Comparison of ENCODE assay signal across 2 cellular contexts in the genomic region with DNA sequence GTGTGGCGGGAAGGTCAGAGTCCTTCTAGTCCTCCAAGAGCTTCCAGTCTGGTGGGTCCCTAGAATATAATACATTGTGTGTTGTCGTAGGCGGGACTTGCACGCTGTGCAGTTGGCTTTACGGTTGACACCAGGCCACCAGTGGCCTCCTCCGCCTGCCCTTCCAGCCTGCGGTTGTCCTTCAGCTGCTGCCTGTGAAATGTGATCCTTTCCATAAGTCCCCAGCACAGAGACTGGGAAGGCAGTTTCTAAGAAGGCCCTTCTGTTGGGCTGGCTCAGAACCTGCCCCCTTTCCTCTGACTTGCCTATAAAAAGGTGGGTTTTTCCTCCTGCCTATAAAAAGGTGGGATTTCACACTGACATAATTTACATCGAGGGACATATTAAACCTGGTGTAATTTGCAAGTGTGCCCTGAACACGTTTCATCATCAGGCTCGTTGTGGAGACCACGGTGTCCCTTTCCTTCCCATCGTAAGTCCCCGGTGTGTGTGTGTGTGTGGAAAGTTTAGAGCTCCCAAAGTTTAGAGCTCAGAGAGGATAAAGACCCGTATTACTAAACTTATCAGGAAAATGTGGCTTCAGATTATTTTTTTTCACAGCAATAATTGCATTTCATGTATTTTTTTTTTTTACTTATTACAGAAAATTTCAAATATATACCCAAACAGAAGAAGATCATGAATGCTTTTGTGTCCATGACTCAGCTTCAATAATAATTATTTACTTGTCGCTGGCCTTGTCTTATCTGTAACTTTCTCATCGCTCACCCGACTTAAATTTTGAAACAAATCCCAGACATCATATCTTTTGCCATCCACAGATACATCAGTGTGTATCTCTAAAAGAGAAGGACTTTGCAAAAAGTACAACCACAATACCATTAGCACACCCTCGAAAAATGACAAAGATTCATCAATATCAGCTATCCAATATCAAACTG.
TF ChIP-seq lines count a peak whose summit lies in the region.

No MANE protein-coding gene starts in this region.

TF ChIP-seq in IMR-90, 13 proteins besides CTCF, POLR2A, EP300 and RAD21:
- TF ChIP-seq NFE2L2 (IDR thresholded peaks at IDR 0.05; ENCODE audit: low read depth, low read length) (no peak), CEBPB (IDR thresholded peaks at IDR 0.05; ENCODE audit: low read depth, low read length) (no peak), RFX5 (IDR thresholded peaks at IDR 0.05; ENCODE audit: low read depth, low read length) (no peak), FOS (IDR thresholded peaks at IDR 0.05; ENCODE audit: low read depth, low read length) (no peak), MXI1 (IDR thresholded peaks at IDR 0.05; ENCODE audit: borderline replicate concordance, low read depth, low read length) (no peak), CHD1 (IDR thresholded peaks at IDR 0.05; ENCODE audit: low read depth, low read length) (no peak), MAZ (IDR thresholded peaks at IDR 0.05; ENCODE audit: borderline replicate concordance, low read depth, low read length) (no peak), SMC3 (IDR thresholded peaks at IDR 0.05; ENCODE audit: low read depth, low read length) (no peak), MAFK (IDR thresholded peaks at IDR 0.05; ENCODE audit: low read depth, low read length) (no peak), BHLHE40 (IDR thresholded peaks at IDR 0.05; ENCODE audit: low read depth, low read length) (no peak), RCOR1 (IDR thresholded peaks at IDR 0.05; ENCODE audit: insufficient replicate concordance, low read length) (no peak)
- TF ChIP-seq, protein P1, sequence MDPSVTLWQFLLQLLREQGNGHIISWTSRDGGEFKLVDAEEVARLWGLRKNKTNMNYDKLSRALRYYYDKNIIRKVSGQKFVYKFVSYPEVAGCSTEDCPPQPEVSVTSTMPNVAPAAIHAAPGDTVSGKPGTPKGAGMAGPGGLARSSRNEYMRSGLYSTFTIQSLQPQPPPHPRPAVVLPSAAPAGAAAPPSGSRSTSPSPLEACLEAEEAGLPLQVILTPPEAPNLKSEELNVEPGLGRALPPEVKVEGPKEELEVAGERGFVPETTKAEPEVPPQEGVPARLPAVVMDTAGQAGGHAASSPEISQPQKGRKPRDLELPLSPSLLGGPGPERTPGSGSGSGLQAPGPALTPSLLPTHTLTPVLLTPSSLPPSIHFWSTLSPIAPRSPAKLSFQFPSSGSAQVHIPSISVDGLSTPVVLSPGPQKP (IDR thresholded peaks at IDR 0.05; ENCODE audit: borderline replicate concordance, low read depth, low read length): no peak
- TF ChIP-seq, protein P2, sequence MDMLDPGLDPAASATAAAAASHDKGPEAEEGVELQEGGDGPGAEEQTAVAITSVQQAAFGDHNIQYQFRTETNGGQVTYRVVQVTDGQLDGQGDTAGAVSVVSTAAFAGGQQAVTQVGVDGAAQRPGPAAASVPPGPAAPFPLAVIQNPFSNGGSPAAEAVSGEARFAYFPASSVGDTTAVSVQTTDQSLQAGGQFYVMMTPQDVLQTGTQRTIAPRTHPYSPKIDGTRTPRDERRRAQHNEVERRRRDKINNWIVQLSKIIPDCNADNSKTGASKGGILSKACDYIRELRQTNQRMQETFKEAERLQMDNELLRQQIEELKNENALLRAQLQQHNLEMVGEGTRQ (IDR thresholded peaks at IDR 0.05; ENCODE audit: low read depth, low read length): no peak
TF ChIP-seq in IMR-90: peak in this region for 0.

TF ChIP-seq in WTC11, 78 proteins besides CTCF, POLR2A, EP300 and RAD21:
- TF ChIP-seq, protein P3, sequence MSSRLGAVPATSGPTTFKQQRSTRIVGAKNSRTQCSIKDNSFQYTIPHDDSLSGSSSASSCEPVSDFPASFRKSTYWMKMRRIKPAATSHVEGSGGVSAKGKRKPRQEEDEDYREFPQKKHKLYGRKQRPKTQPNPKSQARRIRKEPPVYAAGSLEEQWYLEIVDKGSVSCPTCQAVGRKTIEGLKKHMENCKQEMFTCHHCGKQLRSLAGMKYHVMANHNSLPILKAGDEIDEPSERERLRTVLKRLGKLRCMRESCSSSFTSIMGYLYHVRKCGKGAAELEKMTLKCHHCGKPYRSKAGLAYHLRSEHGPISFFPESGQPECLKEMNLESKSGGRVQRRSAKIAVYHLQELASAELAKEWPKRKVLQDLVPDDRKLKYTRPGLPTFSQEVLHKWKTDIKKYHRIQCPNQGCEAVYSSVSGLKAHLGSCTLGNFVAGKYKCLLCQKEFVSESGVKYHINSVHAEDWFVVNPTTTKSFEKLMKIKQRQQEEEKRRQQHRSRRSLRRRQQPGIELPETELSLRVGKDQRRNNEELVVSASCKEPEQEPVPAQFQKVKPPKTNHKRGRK (CRISPR knock-in tag; IDR thresholded peaks at IDR 0.05; ENCODE audit: borderline replicate concordance): no peak
- TF ChIP-seq GRHL2 (CRISPR knock-in tag; IDR thresholded peaks at IDR 0.05; ENCODE audit: insufficient replicate concordance, severe bottlenecking): no peak
- TF ChIP-seq, protein P4, sequence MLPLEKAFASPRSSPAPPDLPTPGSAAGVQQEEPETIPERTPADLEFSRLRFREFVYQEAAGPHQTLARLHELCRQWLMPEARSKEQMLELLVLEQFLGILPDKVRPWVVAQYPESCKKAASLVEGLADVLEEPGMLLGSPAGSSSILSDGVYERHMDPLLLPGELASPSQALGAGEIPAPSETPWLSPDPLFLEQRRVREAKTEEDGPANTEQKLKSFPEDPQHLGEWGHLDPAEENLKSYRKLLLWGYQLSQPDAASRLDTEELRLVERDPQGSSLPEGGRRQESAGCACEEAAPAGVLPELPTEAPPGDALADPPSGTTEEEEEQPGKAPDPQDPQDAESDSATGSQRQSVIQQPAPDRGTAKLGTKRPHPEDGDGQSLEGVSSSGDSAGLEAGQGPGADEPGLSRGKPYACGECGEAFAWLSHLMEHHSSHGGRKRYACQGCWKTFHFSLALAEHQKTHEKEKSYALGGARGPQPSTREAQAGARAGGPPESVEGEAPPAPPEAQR (CRISPR knock-in tag; IDR thresholded peaks at IDR 0.05): no peak
- TF ChIP-seq, protein P5, sequence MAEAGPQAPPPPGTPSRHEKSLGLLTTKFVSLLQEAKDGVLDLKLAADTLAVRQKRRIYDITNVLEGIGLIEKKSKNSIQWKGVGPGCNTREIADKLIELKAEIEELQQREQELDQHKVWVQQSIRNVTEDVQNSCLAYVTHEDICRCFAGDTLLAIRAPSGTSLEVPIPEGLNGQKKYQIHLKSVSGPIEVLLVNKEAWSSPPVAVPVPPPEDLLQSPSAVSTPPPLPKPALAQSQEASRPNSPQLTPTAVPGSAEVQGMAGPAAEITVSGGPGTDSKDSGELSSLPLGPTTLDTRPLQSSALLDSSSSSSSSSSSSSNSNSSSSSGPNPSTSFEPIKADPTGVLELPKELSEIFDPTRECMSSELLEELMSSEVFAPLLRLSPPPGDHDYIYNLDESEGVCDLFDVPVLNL (CRISPR knock-in tag; IDR thresholded peaks at IDR 0.05; ENCODE audit: borderline replicate concordance, low read depth): no peak
- TF ChIP-seq, protein P6, sequence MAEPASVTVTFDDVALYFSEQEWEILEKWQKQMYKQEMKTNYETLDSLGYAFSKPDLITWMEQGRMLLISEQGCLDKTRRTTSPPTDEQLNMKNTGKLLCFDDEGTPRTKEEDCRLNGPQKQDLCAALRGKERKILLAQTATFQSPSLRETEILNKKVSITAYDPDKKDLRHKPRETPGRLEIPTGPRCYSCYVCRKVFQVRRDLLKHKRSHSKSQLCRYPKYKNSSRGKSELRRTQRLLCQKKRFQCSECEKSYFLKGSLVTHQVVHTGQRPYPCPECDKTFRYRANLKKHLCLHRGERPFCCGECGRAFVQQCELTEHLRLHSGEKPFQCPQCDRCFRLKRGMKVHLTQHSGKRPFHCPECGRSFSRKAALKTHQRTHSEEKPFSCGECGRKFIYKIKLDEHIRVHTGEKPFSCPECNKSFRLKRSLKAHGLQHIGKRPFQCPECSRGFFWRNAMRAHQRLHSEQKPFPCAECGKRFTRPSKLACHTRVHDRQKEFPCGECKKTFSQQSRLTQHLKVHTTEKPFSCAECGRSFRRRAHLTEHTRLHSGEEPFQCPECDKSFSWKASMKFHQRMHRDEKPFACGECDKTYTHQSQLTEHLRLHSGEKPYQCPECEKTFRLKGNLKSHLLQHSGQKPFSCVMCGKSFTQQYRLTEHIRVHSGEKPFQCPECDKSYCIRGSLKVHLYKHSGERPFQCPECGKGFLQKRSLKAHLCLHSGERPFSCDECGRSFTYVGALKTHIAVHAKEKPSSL (CRISPR knock-in tag; conservative IDR thresholded peaks at IDR 0.05): no peak
